In genomic region chr5:34848230-34848629, GRCh38 we compare ENCODE assay signal across 1 cellular context.
A peak's percentile ranks its signal among the peaks of the same experiment; 100 is the strongest.
TF ChIP-seq lines count a peak whose summit lies in the region.

No MANE protein-coding gene starts in this region.

TF ChIP-seq in HepG2, 621 proteins besides CTCF, POLR2A, EP300 and RAD21 (continued from another document):
- TF ChIP-seq CSRNP2 (CRISPR knock-in tag; conservative IDR thresholded peaks at IDR 0.05; ENCODE audit: low read depth) (no peak), FOXA1 (IDR thresholded peaks at IDR 0.05) (no peak), FOXA1 (CRISPR knock-in tag; IDR thresholded peaks at IDR 0.05) (0 out of 2 replicates have a peak, but pooled peaks have one; percentile 17), THAP8 (CRISPR knock-in tag; IDR thresholded peaks at IDR 0.05; ENCODE audit: borderline replicate concordance) (no peak), PHF21A (CRISPR knock-in tag; IDR thresholded peaks at IDR 0.05) (no peak), TFDP2 (CRISPR knock-in tag; IDR thresholded peaks at IDR 0.05) (no peak), MZF1 (CRISPR knock-in tag; IDR thresholded peaks at IDR 0.05; ENCODE audit: borderline replicate concordance) (no peak), FUBP1 (CRISPR knock-in tag; IDR thresholded peaks at IDR 0.05; ENCODE audit: borderline replicate concordance) (no peak)
TF ChIP-seq in HepG2: peak in this region for 2.
